ENCODE assay signal across 22 cellular contexts in the genomic region with DNA sequence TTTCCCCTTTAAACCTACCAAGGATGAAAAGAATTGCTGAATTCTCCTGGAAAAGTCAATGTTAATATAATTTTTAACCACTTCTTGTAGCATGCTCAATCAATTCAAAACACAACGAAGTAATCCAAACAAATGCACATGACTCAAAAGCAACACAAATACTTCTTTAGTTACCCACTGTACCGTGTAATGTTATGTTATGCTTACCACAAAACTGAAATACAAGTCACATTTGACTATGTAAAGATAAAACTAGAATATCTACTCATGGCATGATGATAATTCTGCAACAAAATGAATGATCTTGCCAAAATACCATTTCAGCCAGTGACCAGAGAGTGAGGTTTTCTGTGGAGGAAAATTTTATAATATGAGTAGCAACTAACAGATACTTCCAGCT.
DNase-seq lines count a peak whose midpoint lies in the region; ATAC-seq and TF ChIP-seq lines count a peak whose summit lies in the region.
"Had no signal": no experiment of that assay in that cellular context is flagged by ENCODE, and none has a peak within 500 bp of the region (broad histone marks: within the 10 kb centered on the region; RNA-seq: fewer than 3 reads in every experiment).

No MANE protein-coding gene starts in this region.

- no peak for ATAC-seq in esophagus mucosa

- DNase-seq in H4 (ENCODE audit: low spot score): peak; percentile 7
- peak; percentile 21 for DNase-seq in adipocyte (ENCODE audit: low read depth)
- DNase-seq in choroid plexus epithelial cell (ENCODE audit: low read depth): peak; percentile 11
- no peak for DNase-seq in activated CD4-positive, alpha-beta T cell treated with anti-CD3 and anti-CD28 coated beads for 1 hour
- no peak for DNase-seq in T-helper 1 cell
- no peak for DNase-seq in left ventricle myocardium inferior
- DNase-seq: CD8-positive, alpha-beta memory T cell; DMS 273 treated with DMSO at 0.1 percent for 48 hours; DND-41; H7; KBM-7; MV-4-11; NCI-H1105 treated with DMSO at 0.1 percent for 48 hours; NCI-H146; NCI-H1930; NCI-H2107; NCI-H446; NCI-H69; SHP77 had no signal

- H3K9me3 ChIP-seq in adipocyte (ENCODE audit: control insufficient read depth, low read length) (no peaks in the 10 kb centered on the region), left ventricle myocardium inferior (replicated peaks) (no peaks in the 10 kb centered on the region)

- TF ChIP-seq CTCF in choroid plexus epithelial cell (conservative IDR thresholded peaks at IDR 0.05; ENCODE audit: low read depth, low read length) (no peak), left ventricle myocardium inferior (IDR thresholded peaks at IDR 0.05; ENCODE audit: borderline replicate concordance) (no peak)

- no peaks in the 10 kb centered on the region for H3K27me3 ChIP-seq in adipocyte (replicated peaks; ENCODE audit: control insufficient read depth, insufficient read depth, low read length)
- no peaks in the 10 kb centered on the region for H3K27me3 ChIP-seq in left ventricle myocardium inferior (ENCODE audit: low read depth)

- intact Hi-C loops in left ventricle myocardium inferior (cut with micrococcal nuclease): no loop called here

- H3K36me3 ChIP-seq in adipocyte (ENCODE audit: control insufficient read depth, insufficient read depth, low read length, severe bottlenecking) (no peaks in the 10 kb centered on the region), left ventricle myocardium inferior (no peaks in the 10 kb centered on the region)

- H3K27ac ChIP-seq in left ventricle myocardium inferior (replicated peaks): no peak overlapping the region
- H3K27ac ChIP-seq: C4-2B, RWPE1 had no signal

- no peak overlapping the region for H3K4me3 ChIP-seq in adipocyte (ENCODE audit: low read length)
- H3K4me3 ChIP-seq in choroid plexus epithelial cell (ENCODE audit: low read depth, low read length): no peak overlapping the region
- no peak overlapping the region for H3K4me3 ChIP-seq in left ventricle myocardium inferior

- H3K4me1 ChIP-seq in adipocyte (ENCODE audit: control insufficient read depth, insufficient read depth, low read length) (no peaks in the 10 kb centered on the region), left ventricle myocardium inferior (no peaks in the 10 kb centered on the region)

- H3K9ac ChIP-seq in adipocyte (ENCODE audit: low read length): no peak overlapping the region

Comparison
In these comparisons a context has a peak if more than half of its experiments do, and no peak if none do; other contexts are left out.
1. DNase-seq: peak in H4 (single experiment), adipocyte (single experiment) and choroid plexus epithelial cell (single experiment); none in activated CD4-positive, alpha-beta T cell treated with anti-CD3 and anti-CD28 coated beads for 1 hour (single experiment), T-helper 1 cell (0 of 5) and left ventricle myocardium inferior (single experiment).